28 cellular contexts compared by ENCODE assay signal in genomic region chrX:100350704-100351489, GRCh38. TPM values are rescaled to one million over a fixed set of nuclear protein-coding genes. Genes with fewer than 3 reads are reported as not detected.
"Had no signal": no experiment of that assay in that cellular context is flagged by ENCODE, and none has a peak within 500 bp of the region (broad histone marks: within the 10 kb centered on the region; RNA-seq: fewer than 3 reads in every experiment).

No MANE protein-coding gene starts in this region.

- H3K27ac Mint-ChIP-seq: dendritic cell treated with granulocyte-macrophage colony-stimulating factor and Interleukin-4, amounts not matched to agents 40 ng/mL and 50 ng/mL, for 4 days; natural killer cell; stimulated activated memory B cell treated with anti-CD40 and anti-IgM and Interleukin-4, amounts not matched to agents 10 μg/mL and 1 μg/mL and 100 μg/mL, for 72 hours had no signal

- H3K4me1 Mint-ChIP-seq: natural killer cell; stimulated activated memory B cell treated with anti-CD40 and anti-IgM and Interleukin-4, amounts not matched to agents 10 μg/mL and 1 μg/mL and 100 μg/mL, for 72 hours had no signal

- H3K79me2 ChIP-seq: hepatocyte had no signal

- H3K27me3 Mint-ChIP-seq: dendritic cell treated with granulocyte-macrophage colony-stimulating factor and Interleukin-4, amounts not matched to agents 40 ng/mL and 50 ng/mL, for 4 days; stimulated activated memory B cell treated with anti-CD40 and anti-IgM and Interleukin-4, amounts not matched to agents 10 μg/mL and 1 μg/mL and 100 μg/mL, for 72 hours had no signal

- ATAC-seq: foreskin keratinocyte; gastroesophageal sphincter; heart left ventricle; left ventricle myocardium superior; lower lobe of right lung; natural killer cell; psoas muscle; right cardiac atrium; stimulated activated memory B cell treated with anti-CD40 and anti-IgM and Interleukin-4, amounts not matched to agents 10 μg/mL and 1 μg/mL and 100 μg/mL, for 72 hours; stimulated activated naive CD8-positive, alpha-beta T cell treated with anti-CD3 and anti-CD28 coated beads, Interleukin-15, Interleukin-2, amounts not matched to agents 100 U/mL and 50 U/mL, for 24 hours had no signal

- H3K9me3 Mint-ChIP-seq: dendritic cell treated with granulocyte-macrophage colony-stimulating factor and Interleukin-4, amounts not matched to agents 40 ng/mL and 50 ng/mL, for 4 days had no signal

- H3K4me3 Mint-ChIP-seq: dendritic cell treated with granulocyte-macrophage colony-stimulating factor and Interleukin-4, amounts not matched to agents 40 ng/mL and 50 ng/mL, for 4 days; natural killer cell; stimulated activated memory B cell treated with anti-CD40 and anti-IgM and Interleukin-4, amounts not matched to agents 10 μg/mL and 1 μg/mL and 100 μg/mL, for 72 hours had no signal

- H3K27ac ChIP-seq: colonic mucosa, esophagus muscularis mucosa, foreskin keratinocyte, gastroesophageal sphincter, heart left ventricle, hepatocyte, lower lobe of right lung, ovary, psoas muscle, skin epidermis, spleen, thoracic aorta, tibial nerve, upper lobe of left lung had no signal

- DNase-seq: colonic mucosa; effector CD8-positive, alpha-beta T cell; foreskin keratinocyte; heart left ventricle; left ventricle myocardium superior; lower lobe of right lung; natural killer cell; occipital lobe; ovary; posterior cingulate gyrus; psoas muscle; right cardiac atrium; spleen; stimulated activated CD4-positive, alpha-beta T cell treated with anti-CD3 and anti-CD28 coated beads, Interleukin-4, amount 100 ng/mL, for 4 hours; stimulated activated naive CD8-positive, alpha-beta T cell treated with anti-CD3 and anti-CD28 coated beads, Interleukin-15, Interleukin-2, amounts not matched to agents 100 U/mL and 50 U/mL, for 24 hours; upper lobe of left lung had no signal

- H3K4me1 ChIP-seq: colonic mucosa, esophagus muscularis mucosa, foreskin keratinocyte, gastroesophageal sphincter, heart left ventricle, lower lobe of right lung, psoas muscle, spleen, tibial nerve, upper lobe of left lung had no signal

- H3K9me3 ChIP-seq: colonic mucosa, esophagus muscularis mucosa, gastroesophageal sphincter, lower lobe of right lung, ovary, psoas muscle, thoracic aorta, tibial nerve, upper lobe of left lung had no signal

- H2AFZ ChIP-seq: hepatocyte had no signal

- H3K27me3 ChIP-seq: colonic mucosa, esophagus muscularis mucosa, foreskin keratinocyte, gastroesophageal sphincter, hepatocyte, ovary, spleen, upper lobe of left lung had no signal

- H3K4me2 ChIP-seq: hepatocyte had no signal

- FAIRE-seq: endothelial cell of umbilical vein, keratinocyte, urothelium cell line had no signal

- H3K36me3 ChIP-seq: colonic mucosa, esophagus muscularis mucosa, gastroesophageal sphincter, heart left ventricle, lower lobe of right lung, ovary, spleen, thoracic aorta, tibial nerve, upper lobe of left lung had no signal

- H3K4me3 ChIP-seq: colonic mucosa, esophagus muscularis mucosa, gastroesophageal sphincter, heart left ventricle, hepatocyte, lower lobe of right lung, ovary, psoas muscle, skin epidermis, spleen, thoracic aorta, tibial nerve, upper lobe of left lung had no signal

- H3K36me3 Mint-ChIP-seq: natural killer cell; stimulated activated memory B cell treated with anti-CD40 and anti-IgM and Interleukin-4, amounts not matched to agents 10 μg/mL and 1 μg/mL and 100 μg/mL, for 72 hours had no signal

RNA-seq across cellular contexts. Expression of gene PCDH19, which starts 59.2 kb away (rescaled TPM):
- total RNA-seq: mononuclear cell, natural killer cell had no signal
- polyA plus RNA-seq: foreskin keratinocyte, keratinocyte had no signal
